ENCODE assay signal across 8 cellular contexts in the genomic region with DNA sequence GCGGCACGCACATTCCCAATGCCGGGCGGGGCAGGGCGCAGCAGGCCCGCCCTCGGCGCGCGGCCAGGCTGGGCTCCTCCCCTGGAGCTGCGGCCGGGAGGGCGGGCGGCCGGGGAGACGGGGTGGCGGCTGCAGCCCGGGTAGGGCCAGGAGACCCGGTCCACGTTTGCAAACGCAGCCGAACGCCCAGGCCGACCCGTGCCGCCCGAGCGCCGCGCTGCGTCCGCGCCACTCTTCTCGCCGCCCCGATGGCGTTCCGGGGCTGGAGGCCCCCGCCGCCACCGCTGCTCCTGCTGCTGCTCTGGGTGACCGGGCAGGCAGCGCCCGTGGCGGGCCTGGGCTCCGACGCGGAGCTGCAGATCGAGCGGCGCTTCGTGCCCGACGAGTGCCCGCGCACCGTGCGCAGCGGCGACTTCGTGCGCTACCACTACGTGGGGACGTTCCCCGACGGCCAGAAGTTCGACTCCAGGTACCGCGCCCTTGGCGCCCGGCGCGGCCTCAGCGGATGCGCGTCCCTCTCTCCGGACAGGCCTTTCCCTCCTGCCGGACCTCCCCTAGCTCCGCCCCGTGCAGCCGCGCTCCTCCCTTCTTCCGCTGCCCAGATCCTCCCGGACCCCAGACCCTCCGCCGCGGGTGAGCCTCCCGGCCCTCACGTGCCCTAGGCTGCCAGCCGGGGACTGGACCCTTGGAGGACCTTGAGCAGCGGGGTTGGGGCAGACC. TPM values are rescaled to one million over a fixed set of nuclear protein-coding genes. Genes with fewer than 3 reads are reported as not detected.
A peak's percentile ranks its signal among the peaks of the same experiment; 100 is the strongest.
DNase-seq lines count a peak whose midpoint lies in the region; ATAC-seq and TF ChIP-seq lines count a peak whose summit lies in the region.

FKBP9 (plus strand) TSS at position 115 of the 720 bp plus-strand sequence; CDS start at position 249, 134 bp downstream.

- H3K4me1 ChIP-seq in CD8-positive, alpha-beta memory T cell (ENCODE audit: insufficient read depth, low read length) = no peaks in the 10 kb centered on the region
- no peaks in the 10 kb centered on the region for H3K4me1 ChIP-seq in naive thymus-derived CD4-positive, alpha-beta T cell (ENCODE audit: control insufficient read depth in 2 of 2, insufficient read depth in 2 of 2, low read length in 2 of 2)
- no peaks in the 10 kb centered on the region for H3K4me1 ChIP-seq in aorta (ENCODE audit: control insufficient read depth in 1 of 2, insufficient read depth in 2 of 2, low read length in 2 of 2)

- CTCF ChIA-PET in CD8-positive, alpha-beta memory T cell (lab: Charles Lee) = interaction anchor here (1.1 to 1.5 kb wide), 3 partner anchors 14 to 111 kb away, joined by 3 to 6 read pairs (median 3); no protein-coding TSS in a partner anchor
- CTCF ChIA-PET in naive thymus-derived CD4-positive, alpha-beta T cell (lab: Charles Lee) = interaction anchor here (0.9 kb wide), 1 partner anchor 111 kb away, joined by 3 read pairs; no protein-coding TSS in a partner anchor

- POLR2A ChIA-PET in CD8-positive, alpha-beta memory T cell (lab: Charles Lee) = no interaction called here
- POLR2A ChIA-PET in naive thymus-derived CD4-positive, alpha-beta T cell (lab: Charles Lee) = no interaction called here

- peak within 1 kb of the TSS in 6 of 7 donors; percentile 59 to 83 (median 72) for H3K4me3 Mint-ChIP-seq in CD8-positive, alpha-beta memory T cell
- peak within 1 kb of the TSS; percentile 73 to 85 (median 79) for H3K4me3 Mint-ChIP-seq in naive thymus-derived CD4-positive, alpha-beta T cell

- intact Hi-C loops in naive thymus-derived CD4-positive, alpha-beta T cell (cut with micrococcal nuclease) = no loop called here
- intact Hi-C loops in aorta (cut with DNase I) = loop anchor here in 1 of 2 donors (2.0 to 5.0 kb wide), 2 partner anchors 105 to 460 kb away; partner anchors contain the start of genes AVL9 and NT5C3A

- peaks cover 3 to 5% (median 5%) of the 10 kb centered on the region in 3 donors for H3K4me1 Mint-ChIP-seq in CD8-positive, alpha-beta memory T cell
- peaks cover 4 to 7% (median 5%) of the 10 kb centered on the region in 7 donors for H3K4me1 Mint-ChIP-seq in naive thymus-derived CD4-positive, alpha-beta T cell

- H3K9me3 Mint-ChIP-seq in CD8-positive, alpha-beta memory T cell = no peaks in the 10 kb centered on the region
- H3K9me3 Mint-ChIP-seq in naive thymus-derived CD4-positive, alpha-beta T cell = peaks cover 0 to 3% (median 0%) of the 10 kb centered on the region in 11 donors

- H3K27ac Mint-ChIP-seq in CD8-positive, alpha-beta memory T cell = peak within 1 kb of the TSS in 1 of 8 donors; percentile 5
- H3K27ac Mint-ChIP-seq in naive thymus-derived CD4-positive, alpha-beta T cell = no peak within 1 kb of the TSS

- H3K27ac ChIP-seq in CD8-positive, alpha-beta memory T cell (ENCODE audit: low read depth, low read length) = peak within 1 kb of the TSS; percentile 18
- no peak within 1 kb of the TSS for H3K27ac ChIP-seq in naive thymus-derived CD4-positive, alpha-beta T cell (ENCODE audit: low read depth, low read length)
- H3K27ac ChIP-seq in aorta (ENCODE audit: low read depth in 1 of 2, low read length in 2 of 2) = peak within 1 kb of the TSS in 1 of 2 donors; percentile 22

- no peak for TF ChIP-seq CTCF in foreskin fibroblast (IDR thresholded peaks at IDR 0.05; ENCODE audit: low read depth, low read length)

- DNase-seq in CD8-positive, alpha-beta memory T cell = no peak
- DNase-seq in NCI-H2196 treated with DMSO at 0.1 percent for 48 hours (lab: John Stamatoyannopoulos, UW; ENCODE audit: unreplicated experiment) (peak; percentile 41), foreskin fibroblast (peak; percentile 88 to 96), aorta (peak; percentile 91 to 95)
- DNase-seq in activated T-cell treated with anti-CD3 and anti-CD28 coated beads, Interleukin-2, amount 50 U/mL, for 48 hours = peak; percentile 34 to 43
- peak in 2 of 9 donors; percentile 21 to 47 for DNase-seq in naive thymus-derived CD4-positive, alpha-beta T cell

- no peaks in the 10 kb centered on the region for H3K9me3 ChIP-seq in CD8-positive, alpha-beta memory T cell (ENCODE audit: low read length)
- H3K9me3 ChIP-seq in naive thymus-derived CD4-positive, alpha-beta T cell (ENCODE audit: control insufficient read depth in 2 of 3, low read length in 3 of 3) = no peaks in the 10 kb centered on the region
- no peaks in the 10 kb centered on the region for H3K9me3 ChIP-seq in aorta (ENCODE audit: control insufficient read depth, low read length)

- H3K27me3 ChIP-seq in CD8-positive, alpha-beta memory T cell (ENCODE audit: insufficient read depth, low read length, poor library complexity, severe bottlenecking) = peaks cover 15% of the 10 kb centered on the region
- no peaks in the 10 kb centered on the region for H3K27me3 ChIP-seq in naive thymus-derived CD4-positive, alpha-beta T cell (ENCODE audit: control insufficient read depth in 2 of 2, insufficient read depth in 2 of 2, low read length in 2 of 2)
- no peaks in the 10 kb centered on the region for H3K27me3 ChIP-seq in aorta (ENCODE audit: control insufficient read depth in 1 of 2, insufficient read depth in 2 of 2, low read length in 1 of 2)

- H3K36me3 ChIP-seq in CD8-positive, alpha-beta memory T cell (ENCODE audit: insufficient read depth, low read length) = no peaks in the 10 kb centered on the region
- no peaks in the 10 kb centered on the region for H3K36me3 ChIP-seq in naive thymus-derived CD4-positive, alpha-beta T cell (ENCODE audit: control insufficient read depth in 2 of 3, insufficient read depth in 3 of 3, low read length in 3 of 3)
- H3K36me3 ChIP-seq in aorta (ENCODE audit: control insufficient read depth in 1 of 2, insufficient read depth in 2 of 2, low read length in 1 of 2) = no peaks in the 10 kb centered on the region

- H3K27me3 Mint-ChIP-seq in CD8-positive, alpha-beta memory T cell = peaks cover 41 to 43% of the 10 kb centered on the region in 2 donors
- H3K27me3 Mint-ChIP-seq in naive thymus-derived CD4-positive, alpha-beta T cell = peaks cover 28 to 43% (median 34%) of the 10 kb centered on the region in 5 donors

- 0% methylated on average over 36 to 91 of the region's 91 CpGs for WGBS in aorta, 2 donors

- H3K4me3 ChIP-seq in CD8-positive, alpha-beta memory T cell (ENCODE audit: low read length) = no peak within 1 kb of the TSS
- H3K4me3 ChIP-seq in foreskin fibroblast (ENCODE audit: low read depth in 1 of 2, low read length in 2 of 2) (peak within 1 kb of the TSS; percentile 86 to 95), aorta (ENCODE audit: low read length in 2 of 2) (peak within 1 kb of the TSS; percentile 68 to 69)
- peak within 1 kb of the TSS; percentile 20 for H3K4me3 ChIP-seq in naive thymus-derived CD4-positive, alpha-beta T cell (ENCODE audit: low read length)

- H3K36me3 Mint-ChIP-seq in CD8-positive, alpha-beta memory T cell = peaks cover 0 to 5% (median 0%) of the 10 kb centered on the region in 3 donors
- H3K36me3 Mint-ChIP-seq in naive thymus-derived CD4-positive, alpha-beta T cell = peaks cover 0 to 5% (median 4%) of the 10 kb centered on the region in 5 donors

- ATAC-seq in GM18861 (IDR thresholded peaks at IDR 0.05; ENCODE audit: unreplicated experiment) = peak; percentile 53
- ATAC-seq in HG03039 (IDR thresholded peaks at IDR 0.05; ENCODE audit: unreplicated experiment) = peak; percentile 78
- ATAC-seq in naive thymus-derived CD4-positive, alpha-beta T cell = peak; percentile 69
- ATAC-seq in aorta (ENCODE audit: low FRiP score) = peak; percentile 96

RNA-seq across cellular contexts. Expression of gene FKBP9, which starts in this region (rescaled TPM):
- under 1 TPM; 0.29 to 0.31 TPM for total RNA-seq in CD8-positive, alpha-beta memory T cell
- not detected for polyA plus RNA-seq in CD8-positive, alpha-beta memory T cell
- 1 to 10 TPM in 1 of 5 experiments, under 1 TPM in 4; 0.32 to 3.4 (median 0.77) TPM for total RNA-seq in naive thymus-derived CD4-positive, alpha-beta T cell
- under 1 TPM in 1 of 2 donors, not detected in 1; 0.22 TPM for polyA plus RNA-seq in naive thymus-derived CD4-positive, alpha-beta T cell
- total RNA-seq in aorta = 100 to 1,000 TPM; 122 to 193 TPM
- polyA plus RNA-seq in aorta = 10 to 100 TPM; 55.0 to 55.9 TPM

Comparison
In these comparisons a context has a peak if more than half of its experiments do, and no peak if none do; other contexts are left out.
1. RNA of gene FKBP9 (total RNA-seq): 122 to 193 TPM in aorta; 0.32 to 3.4 TPM in naive thymus-derived CD4-positive, alpha-beta T cell and 0.29 to 0.31 TPM in CD8-positive, alpha-beta memory T cell; every median in the first group is over 10 times any median in the second.
2. RNA of gene FKBP9 (polyA plus RNA-seq): 55.0 to 55.9 TPM in aorta; 0.22 TPM in naive thymus-derived CD4-positive, alpha-beta T cell and not detected in CD8-positive, alpha-beta memory T cell (single experiment); every median in the first group is over 10 times any median in the second.
3. DNase-seq: peak in NCI-H2196 treated with DMSO at 0.1 percent for 48 hours (single experiment), activated T-cell treated with anti-CD3 and anti-CD28 coated beads, Interleukin-2, amount 50 U/mL, for 48 hours (2 of 2), foreskin fibroblast (2 of 2) and aorta (2 of 2); none in CD8-positive, alpha-beta memory T cell (0 of 5).
4. Peak in every context shown above with its lines, with median percentiles within 50 percentile points of each other: ATAC-seq.